ENCODE assay signal across 1 cellular context in the genomic region with DNA sequence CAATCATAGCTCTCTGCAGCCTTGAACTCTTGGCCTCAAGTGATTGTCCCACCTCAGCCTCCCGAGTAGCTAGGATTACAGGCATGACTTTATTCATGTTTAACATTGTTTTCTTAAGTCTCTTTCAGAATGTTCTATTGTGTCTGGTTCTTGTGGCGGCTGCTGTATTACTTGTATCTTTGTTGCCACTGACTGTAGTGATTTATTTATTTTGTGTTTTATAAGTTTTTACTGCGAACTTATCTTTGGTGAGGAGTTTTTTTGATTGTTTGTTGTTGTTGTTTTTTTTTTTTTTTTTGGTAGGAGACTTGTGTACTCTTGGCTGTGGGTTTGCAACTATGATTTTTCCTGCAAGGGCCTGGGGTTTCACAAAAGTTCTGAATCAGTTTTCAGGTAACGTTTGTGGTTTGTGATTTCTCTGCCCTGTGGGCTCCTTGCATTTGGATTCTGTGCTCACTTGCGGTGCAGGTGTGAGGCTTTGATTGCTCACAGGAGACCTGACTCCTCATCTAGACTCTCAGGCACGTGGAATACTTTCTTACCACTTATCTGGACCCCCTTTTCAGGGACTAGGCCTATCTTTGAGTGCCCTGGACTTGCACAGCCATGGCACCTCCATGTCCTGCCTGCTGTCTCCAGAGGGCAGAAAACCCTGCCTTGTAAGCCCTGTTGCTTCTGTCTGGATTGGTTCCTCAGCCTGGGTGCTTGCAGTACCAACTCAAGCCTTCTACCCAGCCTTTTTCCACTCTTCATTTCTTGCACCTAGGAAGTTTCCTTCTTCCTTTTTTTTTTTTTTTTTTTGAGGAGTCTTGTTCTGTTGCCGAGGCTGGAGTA.
TF ChIP-seq lines count a peak whose summit lies in the region.

No MANE protein-coding gene starts in this region.

TF ChIP-seq in HepG2, 621 proteins besides CTCF, POLR2A, EP300 and RAD21 (continued from another document):
- 0 out of 2 replicates have a peak, but pooled peaks have one; percentile 10 for TF ChIP-seq NR2F6 (IDR thresholded peaks at IDR 0.05)
- no peak for TF ChIP-seq NR2F6 (CRISPR knock-in tag; IDR thresholded peaks at IDR 0.05)
